ENCODE assay signal across 14 cellular contexts in genomic region chr6:44275749-44276648, GRCh38. TPM values are rescaled to one million over a fixed set of nuclear protein-coding genes. Genes with fewer than 3 reads are reported as not detected.
DNase-seq lines count a peak whose midpoint lies in the region; ATAC-seq lines count a peak whose summit lies in the region.
"Had no signal": no experiment of that assay in that cellular context is flagged by ENCODE, and none has a peak within 500 bp of the region (broad histone marks: within the 10 kb centered on the region; RNA-seq: fewer than 3 reads in every experiment).

No MANE protein-coding gene starts in this region.

- H3K27me3 ChIP-seq in skeletal muscle satellite cell (ENCODE audit: control insufficient read depth, insufficient read depth, low read length) = peaks cover 71% of the 10 kb centered on the region

- peaks cover 3% of the 10 kb centered on the region for H3K4me1 ChIP-seq in skeletal muscle satellite cell (ENCODE audit: control insufficient read depth, insufficient read depth, low read length)

- peak overlapping the region; percentile 80 for H3K4me2 ChIP-seq in skeletal muscle satellite cell (ENCODE audit: low read length)
- H3K4me2 ChIP-seq: KMS-11 had no signal

- peak; percentile 24 for DNase-seq in NCI-H1092 treated with DMSO at 0.1 percent for 48 hours (lab: John Stamatoyannopoulos, UW)
- no peak for DNase-seq in NCI-H1092 (lab: John Stamatoyannopoulos, UW)
- DNase-seq in activated naive CD4-positive, alpha-beta T cell treated with Interleukin-2 at 50 U/mL for 16 hours = peak; percentile 34
- DNase-seq in left cardiac atrium = no peak
- no peak for DNase-seq in inferior parietal cortex (ENCODE audit: extremely low spot score)
- DNase-seq: 8988T, glutamatergic neuron had no signal

- intact Hi-C loops in left cardiac atrium (cut with DNase I) = loop anchor here in 1 of 2 donors (5.0 kb wide), 1 partner anchor 56 kb away; no protein-coding TSS in a partner anchor

- no peak overlapping the region for H3K9ac ChIP-seq in skeletal muscle satellite cell (ENCODE audit: low read depth, low read length)
- H3K9ac ChIP-seq: KMS-11 had no signal

- no peaks in the 10 kb centered on the region for H3K9me3 ChIP-seq in skeletal muscle satellite cell (replicated peaks; ENCODE audit: low read length)
- H3K9me3 ChIP-seq: right lobe of liver had no signal

- peak; percentile 54 to 73 for ATAC-seq in left cardiac atrium
- no peak for ATAC-seq in GM21619 (IDR thresholded peaks at IDR 0.05; ENCODE audit: unreplicated experiment)
- no peak for ATAC-seq in GM18517 (IDR thresholded peaks at IDR 0.05; ENCODE audit: unreplicated experiment)
- ATAC-seq: HCT116 had no signal

- H3K4me3 ChIP-seq in skeletal muscle satellite cell (ENCODE audit: low read length) = peak overlapping the region; percentile 57

- H3K36me3 ChIP-seq in skeletal muscle satellite cell (ENCODE audit: insufficient read depth, low read length) = no peaks in the 10 kb centered on the region
- H3K36me3 ChIP-seq: right lobe of liver had no signal

RNA-seq across cellular contexts. Expression of gene TMEM151B, which starts 5.7 kb away (rescaled TPM):
- under 1 TPM in 1 of 2 donors, not detected in 1; 0.05 TPM for total RNA-seq in left cardiac atrium
- total RNA-seq in skeletal muscle satellite cell (2012; rRNA removed) = not detected in 2 replicates
- total RNA-seq: right lobe of liver, ureter had no signal

RNA-seq across cellular contexts. Expression of gene NFKBIE, which starts 10.6 kb away (rescaled TPM):
- 1 to 10 TPM; 3.8 to 5.8 TPM for total RNA-seq in left cardiac atrium
- total RNA-seq in skeletal muscle satellite cell (2012; rRNA removed) = 6.6 and 12.7 TPM in 2 replicates

RNA-seq across cellular contexts. Expression of gene SLC35B2, which starts 18.7 kb away (rescaled TPM):
- total RNA-seq in left cardiac atrium = 10 to 100 TPM; 23.3 to 29.9 TPM
- 71.2 and 86.7 TPM in 2 replicates for total RNA-seq in skeletal muscle satellite cell (2012; rRNA removed)

RNA-seq across cellular contexts. Expression of gene HSP90AB1, which starts 29.1 kb away (rescaled TPM):
- 100 to 1,000 TPM; 657 to 662 TPM for total RNA-seq in left cardiac atrium
- total RNA-seq in skeletal muscle satellite cell (2012; rRNA removed) = 1,060 and 1,062 TPM in 2 replicates

RNA-seq across cellular contexts. Expression of gene AARS2, which starts 37.1 kb away (rescaled TPM):
- 1 to 10 TPM; 8.2 to 9.6 TPM for total RNA-seq in left cardiac atrium
- total RNA-seq in skeletal muscle satellite cell (2012; rRNA removed) = 11.8 and 13.9 TPM in 2 replicates

Comparison
In these comparisons a context has a peak if more than half of its experiments do, and no peak if none do; other contexts are left out.
1. DNase-seq: peak in NCI-H1092 treated with DMSO at 0.1 percent for 48 hours (single experiment) and activated naive CD4-positive, alpha-beta T cell treated with Interleukin-2 at 50 U/mL for 16 hours (single experiment); none in NCI-H1092 (single experiment), left cardiac atrium (single experiment) and inferior parietal cortex (single experiment).
2. ATAC-seq: peak in left cardiac atrium (2 of 2); none in GM21619 (single experiment) and GM18517 (single experiment).